In the genomic region with DNA sequence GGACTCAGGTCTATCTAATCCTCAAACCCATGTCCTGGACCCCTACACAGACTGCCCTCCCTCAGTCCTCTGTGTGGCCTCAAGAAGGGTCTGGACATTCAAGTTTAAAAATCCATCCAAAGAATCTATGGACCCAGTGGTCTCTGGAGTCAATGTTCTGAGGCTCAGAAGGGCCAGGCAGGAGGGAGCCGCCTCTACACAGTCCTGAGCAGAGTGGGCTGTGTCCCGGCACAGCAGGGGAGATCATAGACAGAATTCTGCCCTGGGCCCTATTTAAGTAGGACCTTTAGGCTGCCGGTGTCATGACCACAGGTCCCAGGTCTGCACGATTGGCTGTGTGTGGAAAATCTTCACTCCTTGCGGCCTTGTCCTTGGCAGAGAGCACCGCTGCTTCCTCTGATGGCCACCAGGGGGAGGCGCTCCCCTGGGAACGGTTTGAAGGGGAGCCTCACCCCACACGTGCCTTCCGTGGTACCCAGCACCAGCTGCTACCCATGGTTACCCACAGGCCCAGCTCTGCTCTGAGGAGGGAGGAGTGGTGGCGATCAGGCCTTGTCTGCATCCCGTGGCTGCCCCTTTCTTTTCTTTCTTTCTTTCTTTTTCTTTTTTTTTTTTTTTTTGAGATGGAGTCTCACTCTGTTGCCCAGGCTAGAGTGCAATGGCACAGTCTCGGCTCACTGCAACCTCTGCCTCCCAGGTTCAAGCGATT, we compare ENCODE assay signal across 8 cellular contexts. TPM values are rescaled to one million over a fixed set of nuclear protein-coding genes. Genes with fewer than 3 reads are reported as not detected.
A peak's percentile ranks its signal among the peaks of the same experiment; 100 is the strongest.
DNase-seq lines count a peak whose midpoint lies in the region; ATAC-seq, FAIRE-seq and TF ChIP-seq lines count a peak whose summit lies in the region.

No MANE protein-coding gene starts in this region.

- no peak overlapping the region for H2AFZ ChIP-seq in GM12878 (ENCODE audit: control insufficient read depth, low read depth, low read length)

- H3K4me2 ChIP-seq in GM12878 (ENCODE audit: control insufficient read depth, insufficient read depth), result no peak overlapping the region

- ATAC-seq in HG02938 (IDR thresholded peaks at IDR 0.05; ENCODE audit: unreplicated experiment) (peak; percentile 64), GM12878 (peak; percentile 100), HG02970 (IDR thresholded peaks at IDR 0.05; ENCODE audit: low FRiP score, unreplicated experiment) (no peak)

- RAD21 ChIA-PET in GM12878 (lab: Charles Lee; ENCODE audit: unreplicated experiment), result interaction anchor here (0.7 to 3.5 kb wide), 4 partner anchors 14 to 136 kb away, joined by 3 to 10 read pairs (median 4); no protein-coding TSS in a partner anchor

- SMC1A ChIA-PET in GM12878 (lab: Charles Lee; ENCODE audit: uncharacterized antibody, unreplicated experiment), result interaction anchor here (1.1 kb wide), 1 partner anchor 94 kb away, joined by 3 read pairs; no protein-coding TSS in a partner anchor

- POLR2A ChIA-PET in GM12878 (lab: Charles Lee), result no interaction called here

- no peak overlapping the region for H3K4me3 ChIP-seq in GM12878

- no TSS peak for BruUV-seq in GM12878 (replicated peaks; lab: Mats Ljungman, UMichigan)

- no peaks in the 10 kb centered on the region for H3K79me2 ChIP-seq in GM12878 (ENCODE audit: control insufficient read depth, insufficient read depth, low read length)

- in situ Hi-C loops in GM12878 (cut with MboI), result no loop called here

- intact Hi-C loops in GM12878 (cut with micrococcal nuclease; ENCODE audit: unreplicated experiment), result loop anchor here (1.0 to 5.0 kb wide), 2 partner anchors 96 to 125 kb away; no protein-coding TSS in a partner anchor

- 30% methylated on average over 14 of the region's 14 CpGs for WGBS in GM12878 (ENCODE audit: insufficient coverage, insufficient replicate concordance, low lambda C conversion rate, missing lambda C conversion rate)

- peak; percentile 71 for DNase-seq in GM12891 (ENCODE audit: insufficient read length, low spot score)
- peak; percentile 10 to 36 for DNase-seq in NCI-H1930 (lab: John Stamatoyannopoulos, UW)
- DNase-seq in UCSD-AML1 (lab: John Stamatoyannopoulos, UW; ENCODE audit: unreplicated experiment), result peak; percentile 72
- DNase-seq in GM12878 (ENCODE audit: low read depth, low spot score), result peak; percentile 8
- DNase-seq in iPS-NIHi11 (ENCODE audit: low spot score), result peak; percentile 88
- peak; percentile 19 to 61 (median 52) for DNase-seq in stimulated activated CD4-positive, alpha-beta T cell treated with anti-CD3 and anti-CD28 coated beads, Interleukin-1b, Interleukin-23, amount 100 ng/mL, for 24 hours (ENCODE audit: low read depth in 4 of 4, low spot score in 1 of 4)

- TF ChIP-seq RAD21 in GM12878 (IDR thresholded peaks at IDR 0.05; ENCODE audit: insufficient read depth, low read depth, low read length), result peak; percentile 77

- TF ChIP-seq EP300 in GM12878 (IDR thresholded peaks at IDR 0.05; ENCODE audit: borderline replicate concordance in 1 of 2, control insufficient read depth in 1 of 2, low read depth in 2 of 2, low read length in 2 of 2), result no peak

- no peak for TF ChIP-seq POLR2A in GM12891 (IDR thresholded peaks at IDR 0.05; ENCODE audit: low read depth, low read length)
- no peak for TF ChIP-seq POLR2A in GM12878 (IDR thresholded peaks at IDR 0.05; ENCODE audit: low read depth, low read length)

- CTCF ChIA-PET in GM12878 (lab: Yijun Ruan, JAX), result interaction anchor here (0.6 to 0.7 kb wide), 3 partner anchors 46 to 94 kb away, joined by 3 to 4 read pairs (median 4); no protein-coding TSS in a partner anchor

- H3K27ac ChIP-seq in GM12878 (ENCODE audit: control insufficient read depth, insufficient read depth), result no peak overlapping the region

- no peak overlapping the region for H3K9ac ChIP-seq in GM12878 (ENCODE audit: control insufficient read depth, insufficient read depth, low read length)

- FAIRE-seq in GM12891 (lab: Jason Lieb, UNC), result peak; percentile 96
- FAIRE-seq in GM12878 (lab: Jason Lieb, UNC), result peak; percentile 86

- peak; percentile 88 to 95 (median 90) for TF ChIP-seq CTCF in GM12878 (IDR thresholded peaks at IDR 0.05 in 2 of 3, conservative IDR thresholded peaks at IDR 0.05 in 1 of 3; ENCODE audit: control insufficient read depth in 2 of 3, extremely low read depth in 1 of 3, insufficient read depth in 1 of 3, low read depth in 3 of 3, low read length in 3 of 3)

- no peaks in the 10 kb centered on the region for H3K27me3 ChIP-seq in GM12878 (replicated peaks in 1 of 2; ENCODE audit: control insufficient read depth in 2 of 2, insufficient read depth in 2 of 2, low read length in 1 of 2)

- H3K36me3 ChIP-seq in GM12878 (ENCODE audit: control insufficient read depth in 2 of 2, insufficient read depth in 2 of 2, low read length in 1 of 2), result no peaks in the 10 kb centered on the region

- H3K9me3 ChIP-seq in GM12878 (replicated peaks; ENCODE audit: control insufficient read depth, insufficient read depth, low read length), result no peaks in the 10 kb centered on the region

- H3K4me1 ChIP-seq in GM12878 (ENCODE audit: control insufficient read depth, insufficient read depth, low read length), result no peaks in the 10 kb centered on the region

- no peaks in the 10 kb centered on the region for H4K20me1 ChIP-seq in GM12878 (ENCODE audit: control insufficient read depth, insufficient read depth)

RNA-seq across cellular contexts. Expression of a gene that starts 37.9 kb away (rescaled TPM):
- 0.05 TPM for polyA plus RNA-seq in GM12891 (2012; ENCODE audit: low read depth, missing spikeins)
- total RNA-seq in GM12878 (2013; cell fraction: nucleolus; rRNA removed), result 0.25 TPM in 1 of 2 replicates, not detected in the other
- total RNA-seq in GM12878 (2014; rRNA removed) (not detected in 2 replicates), GM12878 (2014; rRNA removed; fragmentation: Illumina TruSeq; extraction: Trizol) (not detected in 2 replicates), GM12878 (2021) (0.32 TPM in 1 of 2 replicates, not detected in the other)
- not detected for polyA plus RNA-seq in GM12878 (2011; ENCODE audit: low read depth)
- polyA plus RNA-seq in GM12878 (2011; rRNA removed) (not detected in 2 replicates), GM12878 (2014; fragmentation: Illumina TruSeq; extraction: Trizol) (not detected in 2 replicates), GM12878 (2014; fragmentation: Nextera tagmentation; extraction: Ambion mirVana) (not detected), GM12878 (2014; rRNA removed) (not detected in 2 replicates), GM12878 (2016; fragmentation: Nextera tagmentation; extraction: Ambion mirVana) (not detected)
- polyA plus RNA-seq in GM12878 (2011; cell fraction: cytosol; rRNA removed), result 0.04 TPM in 1 of 2 replicates, not detected in the other
- 0.07 and 0.16 TPM in 2 replicates for polyA plus RNA-seq in GM12878 (2011; cell fraction: nucleus; rRNA removed)
- not detected in 2 replicates for polyA plus RNA-seq in GM12878 (2012)
- polyA minus RNA-seq in GM12878 (2011; rRNA and poly(A)+ RNA removed), result not detected in 2 replicates
- polyA minus RNA-seq in GM12878 (2011; cell fraction: cytosol; rRNA and poly(A)+ RNA removed), result not detected in 2 replicates
- polyA minus RNA-seq in GM12878 (2011; cell fraction: nucleus; rRNA and poly(A)+ RNA removed), result not detected in 2 replicates

RNA-seq across cellular contexts. Expression of a gene that starts 39.8 kb away (rescaled TPM):
- not detected for polyA plus RNA-seq in GM12891 (2012; ENCODE audit: low read depth, missing spikeins)
- not detected in 2 replicates for total RNA-seq in GM12878 (2013; cell fraction: nucleolus; rRNA removed)
- not detected in 2 replicates for total RNA-seq in GM12878 (2014; rRNA removed)
- total RNA-seq in GM12878 (2014; rRNA removed; fragmentation: Illumina TruSeq; extraction: Trizol), result not detected in 2 replicates
- total RNA-seq in GM12878 (2021), result not detected in 2 replicates
- polyA plus RNA-seq in GM12878 (2011; ENCODE audit: low read depth), result not detected
- polyA plus RNA-seq in GM12878 (2011; rRNA removed), result not detected in 2 replicates
- not detected in 2 replicates for polyA plus RNA-seq in GM12878 (2011; cell fraction: cytosol; rRNA removed)
- polyA plus RNA-seq in GM12878 (2011; cell fraction: nucleus; rRNA removed), result not detected in 2 replicates
- not detected in 2 replicates for polyA plus RNA-seq in GM12878 (2012)
- polyA plus RNA-seq in GM12878 (2014; fragmentation: Illumina TruSeq; extraction: Trizol), result not detected in 2 replicates
- not detected for polyA plus RNA-seq in GM12878 (2014; fragmentation: Nextera tagmentation; extraction: Ambion mirVana)
- not detected in 2 replicates for polyA plus RNA-seq in GM12878 (2014; rRNA removed)
- polyA plus RNA-seq in GM12878 (2016; fragmentation: Nextera tagmentation; extraction: Ambion mirVana), result not detected
- not detected in 2 replicates for polyA minus RNA-seq in GM12878 (2011; rRNA and poly(A)+ RNA removed)
- polyA minus RNA-seq in GM12878 (2011; cell fraction: cytosol; rRNA and poly(A)+ RNA removed), result not detected in 2 replicates
- not detected in 2 replicates for polyA minus RNA-seq in GM12878 (2011; cell fraction: nucleus; rRNA and poly(A)+ RNA removed)

RNA-seq across cellular contexts. Expression of a gene that starts 56.3 kb away (rescaled TPM):
- 93.5 TPM for polyA plus RNA-seq in GM12891 (2012; ENCODE audit: low read depth, missing spikeins)
- total RNA-seq in GM12878 (2013; cell fraction: nucleolus; rRNA removed), result 75.3 and 82.0 TPM in 2 replicates
- total RNA-seq in GM12878 (2014; rRNA removed) (101 and 110 TPM in 2 replicates), GM12878 (2014; rRNA removed; fragmentation: Illumina TruSeq; extraction: Trizol) (105 and 110 TPM in 2 replicates), GM12878 (2021) (74.2 and 81.1 TPM in 2 replicates)
- 51.1 TPM for polyA plus RNA-seq in GM12878 (2011; ENCODE audit: low read depth)
- polyA plus RNA-seq in GM12878 (2011; rRNA removed) (295 and 342 TPM in 2 replicates), GM12878 (2014; fragmentation: Illumina TruSeq; extraction: Trizol) (112 and 141 TPM in 2 replicates), GM12878 (2014; fragmentation: Nextera tagmentation; extraction: Ambion mirVana) (100 to 1,000 TPM; 356 to 357 TPM), GM12878 (2014; rRNA removed) (134 and 136 TPM in 2 replicates), GM12878 (2016; fragmentation: Nextera tagmentation; extraction: Ambion mirVana) (100 to 1,000 TPM; 146 TPM)
- polyA plus RNA-seq in GM12878 (2011; cell fraction: cytosol; rRNA removed), result 190 and 323 TPM in 2 replicates
- 183 and 205 TPM in 2 replicates for polyA plus RNA-seq in GM12878 (2011; cell fraction: nucleus; rRNA removed)
- polyA plus RNA-seq in GM12878 (2012), result 77.9 and 103 TPM in 2 replicates
- polyA minus RNA-seq in GM12878 (2011; rRNA and poly(A)+ RNA removed), result 92.3 and 104 TPM in 2 replicates
- polyA minus RNA-seq in GM12878 (2011; cell fraction: cytosol; rRNA and poly(A)+ RNA removed), result 37.6 and 38.4 TPM in 2 replicates
- 34.7 and 52.0 TPM in 2 replicates for polyA minus RNA-seq in GM12878 (2011; cell fraction: nucleus; rRNA and poly(A)+ RNA removed)

RNA-seq across cellular contexts. Expression of a gene that starts 56.4 kb away (rescaled TPM):
- 0.73 TPM for polyA plus RNA-seq in GM12891 (2012; ENCODE audit: low read depth, missing spikeins)
- total RNA-seq in GM12878 (2013; cell fraction: nucleolus; rRNA removed), result 3.0 and 3.7 TPM in 2 replicates
- 1.4 and 1.5 TPM in 2 replicates for total RNA-seq in GM12878 (2014; rRNA removed)
- 0.85 and 1.0 TPM in 2 replicates for total RNA-seq in GM12878 (2014; rRNA removed; fragmentation: Illumina TruSeq; extraction: Trizol)
- total RNA-seq in GM12878 (2021), result 1.7 and 2.6 TPM in 2 replicates
- 0.60 TPM for polyA plus RNA-seq in GM12878 (2011; ENCODE audit: low read depth)
- 0.22 and 0.80 TPM in 2 replicates for polyA plus RNA-seq in GM12878 (2011; rRNA removed)
- 0.39 and 0.79 TPM in 2 replicates for polyA plus RNA-seq in GM12878 (2011; cell fraction: cytosol; rRNA removed)
- 6.9 and 9.4 TPM in 2 replicates for polyA plus RNA-seq in GM12878 (2011; cell fraction: nucleus; rRNA removed)
- 0.77 and 0.91 TPM in 2 replicates for polyA plus RNA-seq in GM12878 (2012)
- 0.89 and 1.1 TPM in 2 replicates for polyA plus RNA-seq in GM12878 (2014; fragmentation: Illumina TruSeq; extraction: Trizol)
- polyA plus RNA-seq in GM12878 (2014; fragmentation: Nextera tagmentation; extraction: Ambion mirVana), result under 1 TPM in 1 of 2 experiments, not detected in 1; 0.13 TPM
- polyA plus RNA-seq in GM12878 (2014; rRNA removed), result 2.4 and 2.5 TPM in 2 replicates
- polyA plus RNA-seq in GM12878 (2016; fragmentation: Nextera tagmentation; extraction: Ambion mirVana), result under 1 TPM; 0.73 to 0.79 TPM
- polyA minus RNA-seq in GM12878 (2011; rRNA and poly(A)+ RNA removed), result 1.0 and 1.9 TPM in 2 replicates
- polyA minus RNA-seq in GM12878 (2011; cell fraction: cytosol; rRNA and poly(A)+ RNA removed), result 0.62 TPM in 1 of 2 replicates, not detected in the other
- polyA minus RNA-seq in GM12878 (2011; cell fraction: nucleus; rRNA and poly(A)+ RNA removed), result 4.8 and 9.9 TPM in 2 replicates

Comparison
In these comparisons a context has a peak if more than half of its experiments do, and no peak if none do; other contexts are left out.
1. DNase-seq: peak in every context shown above with its lines; median percentile 88 in iPS-NIHi11; 72 in UCSD-AML1; 71 in GM12891; 52 in stimulated activated CD4-positive, alpha-beta T cell treated with anti-CD3 and anti-CD28 coated beads, Interleukin-1b, Interleukin-23, amount 100 ng/mL, for 24 hours; 23 in NCI-H1930; 8 in GM12878.